21 cellular contexts compared by ENCODE assay signal in genomic region chr3:119517112-119517511, GRCh38. TPM values are rescaled to one million over a fixed set of nuclear protein-coding genes. Genes with fewer than 3 reads are reported as not detected.
DNase-seq lines count a peak whose midpoint lies in the region; ATAC-seq, FAIRE-seq and TF ChIP-seq lines count a peak whose summit lies in the region.
"Had no signal": no experiment of that assay in that cellular context is flagged by ENCODE, and none has a peak within 500 bp of the region (broad histone marks: within the 10 kb centered on the region; RNA-seq: fewer than 3 reads in every experiment).

No MANE protein-coding gene starts in this region.

- ATAC-seq in heart right ventricle = peak; percentile 68 to 98 (median 94)
- ATAC-seq in gastrocnemius medialis = peak in 1 of 2 donors; percentile 86

- TF ChIP-seq EP300 in esophagus muscularis mucosa (IDR thresholded peaks at IDR 0.05) (no peak), transverse colon (IDR thresholded peaks at IDR 0.05; ENCODE audit: low read depth) (no peak)

- H3K4me2 ChIP-seq in keratinocyte (ENCODE audit: control insufficient read depth, extremely low read depth, insufficient read depth, low read depth, low read length) (no peak overlapping the region), neural progenitor cell (no peak overlapping the region)

- H2AFZ ChIP-seq in keratinocyte (ENCODE audit: control insufficient read depth, low read length) (no peak overlapping the region), neural progenitor cell (replicated peaks) (no peak overlapping the region)

- H4K20me1 ChIP-seq in keratinocyte (ENCODE audit: control insufficient read depth, extremely low read depth, insufficient read depth, low read length) (no peaks in the 10 kb centered on the region), neural progenitor cell (ENCODE audit: low read depth) (no peaks in the 10 kb centered on the region)

- peak; percentile 13 for FAIRE-seq in keratinocyte (lab: Jason Lieb, UNC)
- FAIRE-seq: GM12892, H1 had no signal

- no peak overlapping the region for H3K4me3 Mint-ChIP-seq in neural progenitor cell

- H3K79me2 ChIP-seq in keratinocyte (ENCODE audit: control insufficient read depth, insufficient read depth, low read length) (no peaks in the 10 kb centered on the region), neural progenitor cell (ENCODE audit: low read depth) (no peaks in the 10 kb centered on the region)

- peaks cover 55% of the 10 kb centered on the region for H3K36me3 Mint-ChIP-seq in neural progenitor cell

- H3K27me3 ChIP-seq in esophagus muscularis mucosa (no peaks in the 10 kb centered on the region), heart right ventricle (no peaks in the 10 kb centered on the region), keratinocyte (ENCODE audit: control insufficient read depth, extremely low read depth, insufficient read depth, low read length) (no peaks in the 10 kb centered on the region), gastrocnemius medialis (no peaks in the 10 kb centered on the region), transverse colon (no peaks in the 10 kb centered on the region), neural progenitor cell (no peaks in the 10 kb centered on the region)
- H3K27me3 ChIP-seq: MG63 had no signal

- no peaks in the 10 kb centered on the region for H3F3A ChIP-seq in neural progenitor cell (ENCODE audit: low read depth)

- TF ChIP-seq POLR2A in esophagus muscularis mucosa (IDR thresholded peaks at IDR 0.05; ENCODE audit: low read depth) (no peak), gastrocnemius medialis (IDR thresholded peaks at IDR 0.05) (no peak), transverse colon (IDR thresholded peaks at IDR 0.05) (no peak)

- in situ Hi-C loops in gastrocnemius medialis (cut with MboI; ENCODE audit: low sequenced_read_pairs in 4 of 4) = loop anchor here in 3 of 4 donors (25.0 kb wide), 1 partner anchor 170 kb away; the partner anchor contains the start of gene COX17 (in 3 of the 3)
- in situ Hi-C loops in transverse colon (cut with MboI; ENCODE audit: low pct_ligation_motif_present in 1 of 4, low pct_unique_long_range_greater_than_20kb in 1 of 4, low sequenced_read_pairs in 3 of 4) = loop anchor here in 1 of 4 donors (25.0 kb wide), 1 partner anchor 170 kb away; the partner anchor contains the start of gene COX17

- 25% methylated on average over 2 of the region's 2 CpGs for WGBS in esophagus muscularis mucosa
- 42 to 73% methylated on average over 2 of the region's 2 CpGs for WGBS in heart right ventricle, 2 donors
- 68 to 76% methylated on average over 2 of the region's 2 CpGs for WGBS in transverse colon (ENCODE audit: low coverage in 1 of 2), 2 donors

- no peaks in the 10 kb centered on the region for H3K4me1 Mint-ChIP-seq in neural progenitor cell

- no peaks in the 10 kb centered on the region for H3K27me3 Mint-ChIP-seq in neural progenitor cell (ENCODE audit: insufficient read depth, low read depth)

- no peak overlapping the region for H3K4me3 ChIP-seq in esophagus muscularis mucosa
- no peak overlapping the region for H3K4me3 ChIP-seq in heart right ventricle
- H3K4me3 ChIP-seq in keratinocyte (ENCODE audit: control insufficient read depth in 2 of 3, extremely low read depth in 1 of 3, insufficient read depth in 2 of 3, low read depth in 1 of 3, low read length in 3 of 3) = no peak overlapping the region
- H3K4me3 ChIP-seq in gastrocnemius medialis = no peak overlapping the region
- H3K4me3 ChIP-seq in transverse colon = no peak overlapping the region
- no peak overlapping the region for H3K4me3 ChIP-seq in neural progenitor cell
- H3K4me3 ChIP-seq: MG63 had no signal

- H3K9me3 Mint-ChIP-seq in neural progenitor cell = peaks cover 9% of the 10 kb centered on the region

- TF ChIP-seq CTCF in esophagus muscularis mucosa (IDR thresholded peaks at IDR 0.05) = no peak
- TF ChIP-seq CTCF in heart right ventricle (IDR thresholded peaks at IDR 0.05) = no peak
- TF ChIP-seq CTCF in keratinocyte (optimal IDR thresholded peaks at IDR 0.05 in 1 of 3, IDR thresholded peaks at IDR 0.05 in 1 of 3, conservative IDR thresholded peaks at IDR 0.05 in 1 of 3; ENCODE audit: extremely low read depth in 1 of 3, insufficient read depth in 2 of 3, low read length in 3 of 3) = no peak
- TF ChIP-seq CTCF in gastrocnemius medialis (IDR thresholded peaks at IDR 0.05 in 4 of 5, conservative IDR thresholded peaks at IDR 0.05 in 1 of 5) = no peak
- no peak for TF ChIP-seq CTCF in transverse colon (IDR thresholded peaks at IDR 0.05)
- TF ChIP-seq CTCF in neural progenitor cell (IDR thresholded peaks at IDR 0.05) = no peak

- H3K27ac Mint-ChIP-seq in neural progenitor cell = no peak overlapping the region

- DNase-seq in esophagus muscularis mucosa (ENCODE audit: extremely low spot score) = no peak
- DNase-seq in heart right ventricle = peak in 1 of 2 donors; percentile 25
- DNase-seq in keratinocyte (ENCODE audit: low read depth, low spot score) = no peak
- DNase-seq in gastrocnemius medialis = no peak
- DNase-seq in transverse colon = no peak
- DNase-seq in caudate nucleus (lab: John Stamatoyannopoulos, UW) = no peak
- no peak for DNase-seq in neural progenitor cell (ENCODE audit: low spot score)
- DNase-seq: DMS153, DND-41, HCEC 1CT, IMR-90, KG1, MG63, NCI-H2029, NCI-H446, NCI-H524 treated with DMSO at 0.1 percent for 48 hours, NCI-H774 had no signal

- H3K9me3 ChIP-seq in esophagus muscularis mucosa (peaks cover 0 to 4% (median 0%) of the 10 kb centered on the region in 4 donors), heart right ventricle (peaks cover 0 to 7% (median 0%) of the 10 kb centered on the region in 11 donors), keratinocyte (ENCODE audit: control insufficient read depth, low read depth, low read length) (no peaks in the 10 kb centered on the region), gastrocnemius medialis (no peaks in the 10 kb centered on the region), transverse colon (no peaks in the 10 kb centered on the region), neural progenitor cell (ENCODE audit: low read depth) (no peaks in the 10 kb centered on the region)
- H3K9me3 ChIP-seq: MG63 had no signal

- H3K4me1 ChIP-seq in esophagus muscularis mucosa = peaks cover 4 to 19% (median 11%) of the 10 kb centered on the region in 4 donors
- peaks cover 0 to 10% (median 3%) of the 10 kb centered on the region in 9 donors for H3K4me1 ChIP-seq in heart right ventricle
- H3K4me1 ChIP-seq in keratinocyte (ENCODE audit: control insufficient read depth, extremely low read depth, insufficient read depth, low read length) = no peaks in the 10 kb centered on the region
- peaks cover 0 to 16% of the 10 kb centered on the region in 2 donors for H3K4me1 ChIP-seq in gastrocnemius medialis
- H3K4me1 ChIP-seq in transverse colon = no peaks in the 10 kb centered on the region
- no peaks in the 10 kb centered on the region for H3K4me1 ChIP-seq in neural progenitor cell

- H3K27ac ChIP-seq in esophagus muscularis mucosa (replicated peaks in 1 of 4) (peak overlapping the region; percentile 24 to 78 (median 68)), heart right ventricle (peak overlapping the region; percentile 19 to 84 (median 74)), keratinocyte (ENCODE audit: control insufficient read depth, insufficient read depth, low read length) (no peak overlapping the region), gastrocnemius medialis (peak overlapping the region in 3 of 4 donors; percentile 10 to 75 (median 22)), transverse colon (peak overlapping the region in 1 of 4 donors; percentile 28), caudate nucleus (ENCODE audit: low read depth, low read length) (no peak overlapping the region), neural progenitor cell (no peak overlapping the region)

- no peaks in the 10 kb centered on the region for H3K9me1 ChIP-seq in keratinocyte (ENCODE audit: control insufficient read depth, extremely low read depth, insufficient read depth, low read length)

- dilution Hi-C loops in keratinocyte (cut with MboI; ENCODE audit: extremely low pct_ligation_motif_present, low sequenced_read_pairs) = no loop called here

- H3K36me3 ChIP-seq in esophagus muscularis mucosa (peaks cover 36 to 100% (median 77%) of the 10 kb centered on the region in 4 donors), heart right ventricle (peaks cover 0 to 100% (median 56%) of the 10 kb centered on the region in 9 donors), keratinocyte (ENCODE audit: control insufficient read depth in 2 of 2, extremely low read depth in 1 of 2, insufficient read depth in 2 of 2, low read length in 2 of 2) (peaks cover 16 to 21% of the 10 kb centered on the region in 2 experiments), gastrocnemius medialis (peaks cover 6 to 97% of the 10 kb centered on the region in 2 donors), transverse colon (peaks cover 0 to 67% (median 24%) of the 10 kb centered on the region in 4 donors), neural progenitor cell (peaks cover 62% of the 10 kb centered on the region)

- no peak overlapping the region for H3K9ac ChIP-seq in keratinocyte (ENCODE audit: control insufficient read depth, extremely low read depth, insufficient read depth, low read length)
- no peak overlapping the region for H3K9ac ChIP-seq in neural progenitor cell

- intact Hi-C loops in esophagus muscularis mucosa (cut with DNase I) (no loop called here), heart right ventricle (cut with DNase I) (loop anchor here in 1 of 10 donors (10.0 kb wide), 1 partner anchor 168 kb away; no protein-coding TSS in a partner anchor), gastrocnemius medialis (cut with DNase I; ENCODE audit: low total_unique reads) (no loop called here), transverse colon (cut with DNase I; ENCODE audit: low total_unique reads) (no loop called here)

RNA-seq across cellular contexts. Expression of gene TIMMDC1, which starts 18.8 kb away (rescaled TPM):
- total RNA-seq in esophagus muscularis mucosa = 10 to 100 TPM; 45.7 to 63.9 (median 54.7) TPM
- 100 to 1,000 TPM; 213 to 379 (median 240) TPM for total RNA-seq in heart right ventricle
- 100 to 1,000 TPM in 1 of 2 donors, 10 to 100 TPM in 1; 90.3 to 126 TPM for polyA plus RNA-seq in heart right ventricle
- 81.3 to 140 TPM (median 109 TPM) in 3 replicates for polyA plus RNA-seq in keratinocyte
- polyA plus RNA-seq in keratinocyte (2011; ENCODE audit: low read depth) = 147 TPM
- polyA plus RNA-seq in keratinocyte (2011; cell fraction: cytosol; rRNA removed) = 71.2 and 149 TPM in 2 replicates
- 110 and 114 TPM in 2 replicates for polyA plus RNA-seq in keratinocyte (2011; cell fraction: nucleus; rRNA removed)
- 83.0 and 91.7 TPM in 2 replicates for polyA plus RNA-seq in keratinocyte (2012; ENCODE audit: low replicate concordance)
- polyA minus RNA-seq in keratinocyte = 45.3 to 62.4 TPM (median 46.6 TPM) in 3 replicates
- 67.5 TPM for polyA minus RNA-seq in keratinocyte (2011; cell fraction: cytosol; rRNA and poly(A)+ RNA removed)
- 32.9 and 36.8 TPM in 2 replicates for polyA minus RNA-seq in keratinocyte (2011; cell fraction: nucleus; rRNA and poly(A)+ RNA removed)
- total RNA-seq in gastrocnemius medialis = 100 to 1,000 TPM in 2 of 4 donors, 10 to 100 TPM in 2; 41.2 to 137 (median 101) TPM
- 10 to 100 TPM; 25.7 to 50.8 (median 35.0) TPM for total RNA-seq in transverse colon
- 66.0 and 91.7 TPM in 2 replicates for total RNA-seq in neural progenitor cell (ENCODE audit: low replicate concordance)

RNA-seq across cellular contexts. Expression of gene CD80, which starts 42.3 kb away (rescaled TPM):
- total RNA-seq in esophagus muscularis mucosa (1 to 10 TPM in 1 of 4 donors, under 1 TPM in 1, not detected in 2; 0.26 to 1.3 TPM), heart right ventricle (1 to 10 TPM in 1 of 10 donors, under 1 TPM in 4, not detected in 5; 0.12 to 1.6 (median 0.34) TPM), gastrocnemius medialis (under 1 TPM in 1 of 4 donors, not detected in 3; 0.13 TPM), transverse colon (10 to 100 TPM in 1 of 4 donors, 1 to 10 TPM in 1, not detected in 2; 2.4 to 13.8 TPM), neural progenitor cell (ENCODE audit: low replicate concordance) (0.30 TPM in 1 of 2 replicates, not detected in the other)
- polyA plus RNA-seq in heart right ventricle (under 1 TPM in 1 of 2 donors, not detected in 1; 0.01 TPM), keratinocyte (0.10 TPM in 1 of 3 replicates, not detected in the others)
- polyA plus RNA-seq in keratinocyte (2011; ENCODE audit: low read depth) = not detected
- polyA plus RNA-seq in keratinocyte (2011; cell fraction: cytosol; rRNA removed) = not detected in 2 replicates
- not detected in 2 replicates for polyA plus RNA-seq in keratinocyte (2011; cell fraction: nucleus; rRNA removed)
- not detected in 2 replicates for polyA plus RNA-seq in keratinocyte (2012; ENCODE audit: low replicate concordance)
- not detected in 3 replicates for polyA minus RNA-seq in keratinocyte
- not detected for polyA minus RNA-seq in keratinocyte (2011; cell fraction: cytosol; rRNA and poly(A)+ RNA removed)
- not detected in 2 replicates for polyA minus RNA-seq in keratinocyte (2011; cell fraction: nucleus; rRNA and poly(A)+ RNA removed)
- total RNA-seq: A172, H1, IMR-90 had no signal
- polyA plus RNA-seq: BJ, IMR-90 had no signal

RNA-seq across cellular contexts. Expression of gene POGLUT1, which starts 48.3 kb away (rescaled TPM):
- total RNA-seq in esophagus muscularis mucosa (10 to 100 TPM in 3 of 4 donors, 1 to 10 TPM in 1; 9.2 to 13.9 (median 11.4) TPM), heart right ventricle (10 to 100 TPM in 1 of 10 donors, 1 to 10 TPM in 9; 2.8 to 13.2 (median 6.7) TPM), gastrocnemius medialis (1 to 10 TPM; 2.6 to 6.3 (median 3.3) TPM), transverse colon (10 to 100 TPM in 2 of 4 donors, 1 to 10 TPM in 2; 1.5 to 16.7 (median 8.4) TPM), neural progenitor cell (ENCODE audit: low replicate concordance) (19.7 and 20.1 TPM in 2 replicates)
- polyA plus RNA-seq in heart right ventricle (10 to 100 TPM in 1 of 2 donors, 1 to 10 TPM in 1; 8.6 to 17.0 TPM), keratinocyte (12.9 to 16.6 TPM (median 13.2 TPM) in 3 replicates)
- 3.3 TPM for polyA plus RNA-seq in keratinocyte (2011; ENCODE audit: low read depth)
- 5.3 and 11.6 TPM in 2 replicates for polyA plus RNA-seq in keratinocyte (2011; cell fraction: cytosol; rRNA removed)
- polyA plus RNA-seq in keratinocyte (2011; cell fraction: nucleus; rRNA removed) = 18.8 and 26.8 TPM in 2 replicates
- 10.0 and 10.5 TPM in 2 replicates for polyA plus RNA-seq in keratinocyte (2012; ENCODE audit: low replicate concordance)
- 9.0 to 21.6 TPM (median 18.8 TPM) in 3 replicates for polyA minus RNA-seq in keratinocyte
- polyA minus RNA-seq in keratinocyte (2011; cell fraction: cytosol; rRNA and poly(A)+ RNA removed) = 10.2 TPM
- 13.0 and 21.7 TPM in 2 replicates for polyA minus RNA-seq in keratinocyte (2011; cell fraction: nucleus; rRNA and poly(A)+ RNA removed)

RNA-seq across cellular contexts. Expression of gene TMEM39A, which starts 53.7 kb away (rescaled TPM):
- 10 to 100 TPM in 3 of 4 donors, 1 to 10 TPM in 1; 10.0 to 34.3 (median 25.9) TPM for total RNA-seq in esophagus muscularis mucosa
- 10 to 100 TPM in 9 of 10 donors, 1 to 10 TPM in 1; 9.7 to 25.8 (median 13.5) TPM for total RNA-seq in heart right ventricle
- 10 to 100 TPM in 1 of 2 donors, 1 to 10 TPM in 1; 8.4 to 11.9 TPM for polyA plus RNA-seq in heart right ventricle
- 19.2 to 29.3 TPM (median 26.3 TPM) in 3 replicates for polyA plus RNA-seq in keratinocyte
- 5.5 TPM for polyA plus RNA-seq in keratinocyte (2011; ENCODE audit: low read depth)
- polyA plus RNA-seq in keratinocyte (2011; cell fraction: cytosol; rRNA removed) = 4.8 and 11.9 TPM in 2 replicates
- polyA plus RNA-seq in keratinocyte (2011; cell fraction: nucleus; rRNA removed) = 36.1 and 44.0 TPM in 2 replicates
- polyA plus RNA-seq in keratinocyte (2012; ENCODE audit: low replicate concordance) = 14.7 and 17.0 TPM in 2 replicates
- polyA minus RNA-seq in keratinocyte = 31.6 to 48.8 TPM (median 38.0 TPM) in 3 replicates
- polyA minus RNA-seq in keratinocyte (2011; cell fraction: cytosol; rRNA and poly(A)+ RNA removed) = 10.9 TPM
- polyA minus RNA-seq in keratinocyte (2011; cell fraction: nucleus; rRNA and poly(A)+ RNA removed) = 24.4 and 33.9 TPM in 2 replicates
- 10 to 100 TPM in 3 of 4 donors, 1 to 10 TPM in 1; 9.0 to 21.2 (median 15.5) TPM for total RNA-seq in gastrocnemius medialis
- 10 to 100 TPM in 3 of 4 donors, 1 to 10 TPM in 1; 7.1 to 38.4 (median 32.1) TPM for total RNA-seq in transverse colon
- 41.2 and 43.0 TPM in 2 replicates for total RNA-seq in neural progenitor cell (ENCODE audit: low replicate concordance)

Comparison
In these comparisons a context has a peak if more than half of its experiments do, and no peak if none do; other contexts are left out.
1. H3K27ac ChIP-seq: peak in esophagus muscularis mucosa (4 of 4), heart right ventricle (10 of 10) and gastrocnemius medialis (3 of 4); none in keratinocyte (single experiment), caudate nucleus (single experiment) and neural progenitor cell (single experiment).